In the genomic region with DNA sequence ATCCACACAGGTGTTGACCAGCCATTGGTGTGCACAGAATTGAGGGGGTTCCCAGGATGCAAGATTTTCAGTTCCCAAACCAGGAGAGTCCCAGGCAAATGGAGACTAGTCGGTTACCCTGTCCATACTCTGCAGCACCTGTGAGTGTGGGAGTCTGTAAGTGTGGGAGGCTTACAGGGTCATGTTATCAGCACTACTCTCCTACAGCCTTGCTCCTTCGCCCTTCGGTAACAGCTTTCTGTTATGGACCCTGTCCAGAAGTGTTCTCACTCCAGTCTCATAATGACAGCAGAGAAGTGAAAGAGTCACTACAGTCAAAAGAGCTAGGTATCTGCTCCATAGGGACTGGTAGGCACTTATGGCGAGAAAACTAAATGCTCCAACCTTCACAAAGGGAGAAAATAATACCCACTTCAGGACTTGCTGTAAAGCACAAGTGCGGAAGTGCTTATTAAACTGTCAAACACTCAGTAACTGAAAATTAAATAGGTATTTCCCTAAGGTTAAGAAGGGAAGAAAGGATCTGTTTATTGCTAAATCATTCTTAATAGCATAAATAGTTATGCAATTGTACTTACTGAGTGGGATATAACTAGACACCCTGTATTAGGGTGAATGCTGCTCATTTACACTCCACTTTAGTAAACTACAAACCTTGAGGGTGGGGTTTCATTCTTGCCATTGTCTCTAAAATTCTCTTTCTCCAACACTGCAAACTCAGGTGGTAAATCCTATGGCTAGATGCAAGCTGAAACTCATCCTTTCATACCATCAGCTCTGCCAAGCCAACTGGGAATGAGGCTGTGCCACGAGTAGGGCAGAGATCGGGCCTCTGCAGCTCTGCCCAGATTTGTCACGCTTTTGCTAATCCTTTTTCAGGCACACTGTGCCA, we compare ENCODE assay signal across 23 cellular contexts. TPM values are rescaled to one million over a fixed set of nuclear protein-coding genes. Genes with fewer than 3 reads are reported as not detected.
DNase-seq lines count a peak whose midpoint lies in the region; ATAC-seq and TF ChIP-seq lines count a peak whose summit lies in the region.
"Had no signal": no experiment of that assay in that cellular context is flagged by ENCODE, and none has a peak within 500 bp of the region (broad histone marks: within the 10 kb centered on the region; RNA-seq: fewer than 3 reads in every experiment).

No MANE protein-coding gene starts in this region.

- H3K79me2 ChIP-seq in mesendoderm (ENCODE audit: control insufficient read depth, insufficient read depth, low read length) = no peaks in the 10 kb centered on the region

- H2AK5ac ChIP-seq in mesendoderm (ENCODE audit: low read length) = no peak overlapping the region

- no peak overlapping the region for H3K4ac ChIP-seq in mesendoderm (ENCODE audit: low read depth, low read length)

- H3K4me2 ChIP-seq in mesendoderm (ENCODE audit: low read length) = no peak overlapping the region
- H3K4me2 ChIP-seq: GM23338 had no signal

- no peak overlapping the region for H3K27ac ChIP-seq in mesendoderm (ENCODE audit: low read depth, low read length)
- H3K27ac ChIP-seq: HL-60 had no signal

- H3K4me1 ChIP-seq in mesendoderm (ENCODE audit: control insufficient read depth, low read depth, low read length) = no peaks in the 10 kb centered on the region
- H3K4me1 ChIP-seq: Caco-2, sigmoid colon had no signal

- H3K27me3 ChIP-seq in mesendoderm (ENCODE audit: insufficient read depth, low read length, poor library complexity) = no peaks in the 10 kb centered on the region
- H3K27me3 ChIP-seq: sigmoid colon had no signal

- no peaks in the 10 kb centered on the region for H3K79me1 ChIP-seq in mesendoderm (ENCODE audit: low read length)

- no peaks in the 10 kb centered on the region for H3K36me3 ChIP-seq in mesendoderm (ENCODE audit: control insufficient read depth, insufficient read depth, low read length)
- H3K36me3 ChIP-seq: sigmoid colon had no signal

- H3K4me3 ChIP-seq in fibroblast of villous mesenchyme (ENCODE audit: low read depth, low read length) = no peak overlapping the region
- H3K4me3 ChIP-seq in mesendoderm (ENCODE audit: low read length) = no peak overlapping the region
- H3K4me3 ChIP-seq: GM23338, sigmoid colon had no signal

- no CpG with 5 or more reads among the region's 8 CpGs for WGBS in mesendoderm (ENCODE audit: extremely low coverage, insufficient coverage, low lambda C conversion rate)

- no peak overlapping the region for H2BK5ac ChIP-seq in mesendoderm (ENCODE audit: low read length)

- no peaks in the 10 kb centered on the region for H3K36me3 Mint-ChIP-seq in stimulated activated effector memory CD8-positive, alpha-beta T cell treated with anti-CD3 and anti-CD28 coated beads, Interleukin-12 subunit alpha, Interleukin-12 subunit beta, amount 100 ng/mL, for 72 hours

- H3K23ac ChIP-seq in mesendoderm (ENCODE audit: low read length) = no peak overlapping the region

- no peak overlapping the region for H4K8ac ChIP-seq in mesendoderm (ENCODE audit: low read depth, low read length)

- H3K18ac ChIP-seq in mesendoderm (ENCODE audit: low read length) = no peak overlapping the region

- no peaks in the 10 kb centered on the region for H3K9me3 Mint-ChIP-seq in stimulated activated effector memory CD8-positive, alpha-beta T cell treated with anti-CD3 and anti-CD28 coated beads, Interleukin-12 subunit alpha, Interleukin-12 subunit beta, amount 100 ng/mL, for 72 hours
- H3K9me3 Mint-ChIP-seq: activated T-helper 17 cell treated with anti-CD3 and anti-CD28 coated beads, Interleukin-2, amount 50 U/mL, for 72 hours; GM23338 had no signal

- TF ChIP-seq CTCF in fibroblast of villous mesenchyme (IDR thresholded peaks at IDR 0.05; ENCODE audit: insufficient read depth, low read depth, low read length) = no peak

- ATAC-seq in stimulated activated effector memory CD8-positive, alpha-beta T cell treated with anti-CD3 and anti-CD28 coated beads, Interleukin-12 subunit alpha, Interleukin-12 subunit beta, amount 100 ng/mL, for 72 hours = peak; percentile 8
- no peak for ATAC-seq in GM18502 (IDR thresholded peaks at IDR 0.05; ENCODE audit: poor library complexity, unreplicated experiment)
- ATAC-seq in GM18520 (IDR thresholded peaks at IDR 0.05; ENCODE audit: unreplicated experiment) = no peak
- ATAC-seq: activated T-helper 17 cell treated with anti-CD3 and anti-CD28 coated beads, Interleukin-2, amount 50 U/mL, for 72 hours; GM23338 had no signal

- H2BK120ac ChIP-seq in mesendoderm (ENCODE audit: low read depth, low read length) = no peak overlapping the region

- no peak overlapping the region for H2BK15ac ChIP-seq in mesendoderm (replicated peaks; ENCODE audit: low read depth)

- H3K56ac ChIP-seq in mesendoderm (ENCODE audit: low read length) = no peak overlapping the region

- no peak overlapping the region for H3K4me3 Mint-ChIP-seq in stimulated activated effector memory CD8-positive, alpha-beta T cell treated with anti-CD3 and anti-CD28 coated beads, Interleukin-12 subunit alpha, Interleukin-12 subunit beta, amount 100 ng/mL, for 72 hours
- H3K4me3 Mint-ChIP-seq: activated T-helper 17 cell treated with anti-CD3 and anti-CD28 coated beads, Interleukin-2, amount 50 U/mL, for 72 hours; GM23338 had no signal

- no peak overlapping the region for H3K9ac ChIP-seq in mesendoderm (ENCODE audit: low read length)

- DNase-seq in NCI-H187 treated with DMSO at 0.1 percent for 48 hours (lab: John Stamatoyannopoulos, UW) (peak; percentile 1), NCI-H69 (lab: John Stamatoyannopoulos, UW) (peak; percentile 25), fibroblast of villous mesenchyme (ENCODE audit: low read depth) (peak; percentile 9), mesendoderm (no peak)
- DNase-seq in stimulated activated effector memory CD8-positive, alpha-beta T cell treated with anti-CD3 and anti-CD28 coated beads, Interleukin-12 subunit alpha, Interleukin-12 subunit beta, amount 100 ng/mL, for 72 hours (ENCODE audit: low spot score in 2 of 2) = no peak
- DNase-seq: Caco-2; central memory CD4-positive, alpha-beta T cell; GF-D8; hypothalamus; KBM-7; kidney glomerular epithelial cell; NCI-H226; sigmoid colon; stimulated activated CD4-positive, alpha-beta T cell treated with anti-CD3 and anti-CD28 coated beads, Interleukin-2, amount 100 ng/mL, for 24 hours; substantia nigra had no signal

- no peak overlapping the region for H3K27ac Mint-ChIP-seq in stimulated activated effector memory CD8-positive, alpha-beta T cell treated with anti-CD3 and anti-CD28 coated beads, Interleukin-12 subunit alpha, Interleukin-12 subunit beta, amount 100 ng/mL, for 72 hours
- H3K27ac Mint-ChIP-seq: activated T-helper 17 cell treated with anti-CD3 and anti-CD28 coated beads, Interleukin-2, amount 50 U/mL, for 72 hours; GM23338 had no signal

- no peak overlapping the region for H4K5ac ChIP-seq in mesendoderm (ENCODE audit: low read length)

- no peaks in the 10 kb centered on the region for H3K4me1 Mint-ChIP-seq in stimulated activated effector memory CD8-positive, alpha-beta T cell treated with anti-CD3 and anti-CD28 coated beads, Interleukin-12 subunit alpha, Interleukin-12 subunit beta, amount 100 ng/mL, for 72 hours
- H3K4me1 Mint-ChIP-seq: activated T-helper 17 cell treated with anti-CD3 and anti-CD28 coated beads, Interleukin-2, amount 50 U/mL, for 72 hours; GM23338 had no signal

RNA-seq across cellular contexts. Expression of gene ADH7, which starts 2.8 kb away (rescaled TPM):
- total RNA-seq in fibroblast of villous mesenchyme = not detected in 2 replicates
- not detected for polyA plus RNA-seq in mesendoderm (2013, experiment 1 of 2)
- polyA plus RNA-seq in mesendoderm (2013, experiment 2 of 2) = not detected
- total RNA-seq: activated CD8-positive, alpha-beta memory T cell treated with anti-CD3 and anti-CD28 coated beads for 36 hours; activated T-helper 17 cell treated with anti-CD3 and anti-CD28 coated beads, Interleukin-2, amount 50 U/mL, for 72 hours; Caco-2; GM23338; omental fat pad; sigmoid colon; T-helper 2 cell treated with Interferon-gamma antibody and Interleukin-4, amounts not matched to agents 100 ng/mL and 5 ng/mL, for 36 hours had no signal
- polyA plus RNA-seq: GM23338 had no signal

Comparison
In these comparisons a context has a peak if more than half of its experiments do, and no peak if none do; other contexts are left out.
1. DNase-seq: peak in NCI-H187 treated with DMSO at 0.1 percent for 48 hours (single experiment), NCI-H69 (single experiment) and fibroblast of villous mesenchyme (single experiment); none in stimulated activated effector memory CD8-positive, alpha-beta T cell treated with anti-CD3 and anti-CD28 coated beads, Interleukin-12 subunit alpha, Interleukin-12 subunit beta, amount 100 ng/mL, for 72 hours (0 of 2) and mesendoderm (single experiment).